17 cellular contexts compared by ENCODE assay signal in the genomic region with DNA sequence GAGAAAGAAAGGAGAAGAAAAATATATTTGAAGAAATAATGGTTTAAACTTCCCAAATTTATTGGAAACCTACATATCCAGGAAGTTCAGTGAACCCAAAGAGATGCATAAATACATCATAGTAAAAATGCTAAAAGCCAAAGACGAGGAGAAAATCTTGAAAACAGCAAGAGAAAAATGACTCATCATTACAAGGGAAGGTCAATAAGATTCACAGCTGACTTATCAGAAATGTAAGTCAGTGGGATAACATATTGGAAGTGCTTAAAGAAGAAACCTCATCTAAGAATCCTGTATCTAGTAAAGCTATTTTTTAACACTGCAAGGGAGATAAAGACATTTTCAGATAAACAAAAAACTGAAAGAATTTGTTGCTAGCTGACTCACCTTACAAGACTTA. TPM values are rescaled to one million over a fixed set of nuclear protein-coding genes. Genes with fewer than 3 reads are reported as not detected.
DNase-seq lines count a peak whose midpoint lies in the region; ATAC-seq, FAIRE-seq and TF ChIP-seq lines count a peak whose summit lies in the region.
"Had no signal": no experiment of that assay in that cellular context is flagged by ENCODE, and none has a peak within 500 bp of the region (broad histone marks: within the 10 kb centered on the region; RNA-seq: fewer than 3 reads in every experiment).

No MANE protein-coding gene starts in this region.

- FAIRE-seq in A549 (lab: Jason Lieb, UNC) (peak; percentile 7), H54 (lab: Jason Lieb, UNC) (peak; percentile 20)
- FAIRE-seq: RCC 7860 had no signal

- no peak overlapping the region for H3K27ac ChIP-seq in A549
- H3K27ac ChIP-seq: KMS-11, SJCRH30 had no signal

- no peak for TF ChIP-seq EP300 in A549 (IDR thresholded peaks at IDR 0.05)

- no peak for TF ChIP-seq RAD21 in A549 (conservative IDR thresholded peaks at IDR 0.05 in 1 of 2, IDR thresholded peaks at IDR 0.05 in 1 of 2)

- H3K4me1 ChIP-seq in A549: peaks cover 4% of the 10 kb centered on the region; the same call in 1 of the 3 replicates
- H3K4me1 ChIP-seq: SJCRH30 had no signal

- H3K4me2 ChIP-seq in A549: no peak overlapping the region
- H3K4me2 ChIP-seq: KMS-11 had no signal

- H3K9me3 ChIP-seq in A549: peaks cover 5% of the 10 kb centered on the region; the same call in 1 of the 3 replicates
- H3K9me3 ChIP-seq: SJCRH30 had no signal

- WGBS in A549 (ENCODE audit: missing lambda C conversion rate): 56% methylated on average over 1 of the region's 1 CpG

- DNase-seq in A549 (ENCODE audit: low read depth in 1 of 2, low spot score in 1 of 2) (no peak), H54 (ENCODE audit: insufficient read length, low spot score) (no peak), amniotic epithelial cell (ENCODE audit: low read depth) (peak; percentile 40), fibroblast of villous mesenchyme (ENCODE audit: low read depth) (peak; percentile 42), NOMO-1 (lab: John Stamatoyannopoulos, UW; ENCODE audit: unreplicated experiment in 2 of 2) (no peak), DMS153 (lab: John Stamatoyannopoulos, UW) (no peak)
- DNase-seq: DMS53, GOT3, NCI-H1105, NCI-H2029 treated with DMSO at 0.1 percent for 48 hours, NCI-H526, OCI-M1, SJCRH30, T-helper 1 cell had no signal

- no peak for TF ChIP-seq POLR2A in A549 (IDR thresholded peaks at IDR 0.05; ENCODE audit: low read length)
- no peak for TF ChIP-seq POLR2A in H54 (IDR thresholded peaks at IDR 0.05; ENCODE audit: low read depth, low read length)

- H3K4me3 ChIP-seq in A549: no peak overlapping the region
- H3K4me3 ChIP-seq in fibroblast of villous mesenchyme (ENCODE audit: low read depth, low read length): no peak overlapping the region
- H3K4me3 ChIP-seq: SJCRH30 had no signal

- ATAC-seq in A549 (no peak), HG02571 (IDR thresholded peaks at IDR 0.05; ENCODE audit: unreplicated experiment) (no peak)

- CTCF ChIA-PET in A549 (lab: Yijun Ruan, JAX): interaction anchor here (0.8 kb wide), 1 partner anchor 125 kb away, joined by 3 read pairs; no protein-coding TSS in a partner anchor

- POLR2A ChIA-PET in A549 (lab: Yijun Ruan, JAX): interaction anchor here (0.5 kb wide), 1 partner anchor 103 kb away, joined by 3 read pairs; no protein-coding TSS in a partner anchor

- TF ChIP-seq CTCF in A549 (IDR thresholded peaks at IDR 0.05) (no peak), fibroblast of villous mesenchyme (IDR thresholded peaks at IDR 0.05; ENCODE audit: insufficient read depth, low read depth, low read length) (no peak)

TF ChIP-seq in A549, 52 proteins besides CTCF, POLR2A, EP300 and RAD21:
- no peak for TF ChIP-seq MAFK (IDR thresholded peaks at IDR 0.05; ENCODE audit: partially characterized antibody)
- TF ChIP-seq FOSL2 (IDR thresholded peaks at IDR 0.05): no peak
- peak; percentile 74 for TF ChIP-seq FOSL2 (CRISPR knock-in tag; IDR thresholded peaks at IDR 0.05)

RNA-seq across cellular contexts. Expression of gene RIC8B, which starts 19.9 kb away (rescaled TPM):
- polyA plus RNA-seq in A549 (2011; rRNA removed) (25.5 and 27.0 TPM in 2 replicates), A549 (2017; fragmentation: RNase III; extraction: RNeasy Plus Mini Kit Qiagen cat#74134 plus additional on column Dnase treatment) (9.4 to 10.5 TPM (median 9.7 TPM) in 3 replicates)
- 5.9 and 7.1 TPM in 2 replicates for polyA plus RNA-seq in A549 (2012; cell fraction: cytosol; rRNA removed)
- polyA plus RNA-seq in A549 (2012; cell fraction: nucleus; rRNA removed): 7.6 and 10.1 TPM in 2 replicates
- polyA minus RNA-seq in A549 (2011; rRNA and poly(A)+ RNA removed): 40.8 and 41.6 TPM in 2 replicates
- total RNA-seq in fibroblast of villous mesenchyme: 12.6 and 15.1 TPM in 2 replicates

Comparison
In these comparisons a context has a peak if more than half of its experiments do, and no peak if none do; other contexts are left out.
1. DNase-seq: peak in amniotic epithelial cell (single experiment) and fibroblast of villous mesenchyme (single experiment); none in A549 (0 of 2), H54 (single experiment), NOMO-1 (0 of 2) and DMS153 (single experiment).